In genomic region chr6:142400495-142400894, GRCh38 we compare ENCODE assay signal across 13 cellular contexts.
A peak's percentile ranks its signal among the peaks of the same experiment; 100 is the strongest.
DNase-seq lines count a peak whose midpoint lies in the region; ATAC-seq and TF ChIP-seq lines count a peak whose summit lies in the region.
"Had no signal": no experiment of that assay in that cellular context is flagged by ENCODE, and none has a peak within 500 bp of the region (broad histone marks: within the 10 kb centered on the region; RNA-seq: fewer than 3 reads in every experiment).

No MANE protein-coding gene starts in this region.

- no peak overlapping the region for H3K4me3 ChIP-seq in neuronal stem cell (ENCODE audit: low read length in 2 of 2)
- H3K4me3 ChIP-seq: coronary artery had no signal

- no peak overlapping the region for H2AK5ac ChIP-seq in neuronal stem cell (ENCODE audit: low read depth, low read length)

- no peaks in the 10 kb centered on the region for H3K36me3 ChIP-seq in neuronal stem cell (replicated peaks in 1 of 2; ENCODE audit: control insufficient read depth in 2 of 2, insufficient read depth in 2 of 2, low read length in 2 of 2)

- no peak overlapping the region for H3K18ac ChIP-seq in neuronal stem cell (ENCODE audit: low read length)

- H3K4me1 ChIP-seq in neuronal stem cell (ENCODE audit: control insufficient read depth in 2 of 2, insufficient read depth in 1 of 2, low read depth in 1 of 2, low read length in 2 of 2): peaks cover 0 to 11% of the 10 kb centered on the region in 2 donors

- no peak overlapping the region for H2BK15ac ChIP-seq in neuronal stem cell (ENCODE audit: low read length)

- H2BK5ac ChIP-seq in neuronal stem cell (ENCODE audit: low read length): no peak overlapping the region

- H3K27me3 Mint-ChIP-seq in natural killer cell treated with Interleukin-12 subunit alpha and Interleukin-12 subunit beta and Interleukin-15 and Interleukin-18, amount 100 ng/mL, for 72 hours: peaks cover 17 to 18% of the 10 kb centered on the region in 2 donors

- H3K9me3 Mint-ChIP-seq in natural killer cell treated with Interleukin-12 subunit alpha and Interleukin-12 subunit beta and Interleukin-15 and Interleukin-18, amount 100 ng/mL, for 72 hours: no peaks in the 10 kb centered on the region
- H3K9me3 Mint-ChIP-seq: activated naive CD4-positive, alpha-beta T cell treated with anti-CD3 and anti-CD28 coated beads for 36 hours; CD14-positive monocyte; HFFc6 had no signal

- no peaks in the 10 kb centered on the region for H3K9me3 ChIP-seq in neuronal stem cell (replicated peaks in 1 of 2; ENCODE audit: control insufficient read depth in 2 of 2, insufficient read depth in 1 of 2, low read depth in 1 of 2, low read length in 2 of 2)

- H3K27me3 ChIP-seq in neuronal stem cell (ENCODE audit: control insufficient read depth in 3 of 3, insufficient read depth in 3 of 3, low read depth in 1 of 3, low read length in 3 of 3): no peaks in the 10 kb centered on the region

- ATAC-seq in HG02970 (IDR thresholded peaks at IDR 0.05; ENCODE audit: low FRiP score, unreplicated experiment) (no peak), Right ventricle myocardium inferior (no peak), sciatic nerve (no peak)
- no peak for ATAC-seq in natural killer cell treated with Interleukin-12 subunit alpha and Interleukin-12 subunit beta and Interleukin-15 and Interleukin-18, amount 100 ng/mL, for 72 hours

- no peak overlapping the region for H2BK120ac ChIP-seq in neuronal stem cell (ENCODE audit: low read depth, low read length)

- no peak overlapping the region for H3K27ac Mint-ChIP-seq in natural killer cell treated with Interleukin-12 subunit alpha and Interleukin-12 subunit beta and Interleukin-15 and Interleukin-18, amount 100 ng/mL, for 72 hours
- H3K27ac Mint-ChIP-seq: activated naive CD4-positive, alpha-beta T cell treated with anti-CD3 and anti-CD28 coated beads for 36 hours; CD14-positive monocyte; HFFc6 had no signal

- no peak overlapping the region for H4K8ac ChIP-seq in neuronal stem cell (ENCODE audit: low read depth, low read length)

- H2BK12ac ChIP-seq in neuronal stem cell (ENCODE audit: low read length): no peak overlapping the region

- no peak overlapping the region for H3K4me3 Mint-ChIP-seq in natural killer cell treated with Interleukin-12 subunit alpha and Interleukin-12 subunit beta and Interleukin-15 and Interleukin-18, amount 100 ng/mL, for 72 hours
- H3K4me3 Mint-ChIP-seq: activated naive CD4-positive, alpha-beta T cell treated with anti-CD3 and anti-CD28 coated beads for 36 hours; CD14-positive monocyte; HFFc6 had no signal

- H3K9ac ChIP-seq in neuronal stem cell (ENCODE audit: low read depth, low read length, poor library complexity): no peak overlapping the region

- no peak overlapping the region for H3K23ac ChIP-seq in neuronal stem cell (ENCODE audit: low read depth, low read length, poor library complexity)

- WGBS in neuronal stem cell (ENCODE audit: extremely low coverage in 2 of 2, insufficient read length in 2 of 2, insufficient replicate concordance in 1 of 2), 2 donors: no CpG with 5 or more reads among the region's 4 CpGs

- no peak overlapping the region for H4K91ac ChIP-seq in neuronal stem cell (ENCODE audit: low read depth, low read length, poor library complexity)

- DNase-seq in ELR (ENCODE audit: low read depth) (peak; percentile 57), RPMI7951 (ENCODE audit: low read depth) (peak; percentile 35), erythroblast (lab: John Stamatoyannopoulos, UW) (peak; percentile 49 to 74), neuronal stem cell (ENCODE audit: low spot score) (no peak), Right ventricle myocardium inferior (ENCODE audit: missing footprints) (no peak), sciatic nerve (ENCODE audit: low spot score) (no peak)
- DNase-seq in natural killer cell treated with Interleukin-12 subunit alpha and Interleukin-12 subunit beta and Interleukin-15 and Interleukin-18, amount 100 ng/mL, for 72 hours (ENCODE audit: low spot score): no peak
- DNase-seq: activated naive CD4-positive, alpha-beta T cell treated with anti-CD3 and anti-CD28 coated beads for 36 hours; HFFc6; NCI-H510A treated with DMSO at 0.1 percent for 48 hours had no signal

- peak overlapping the region; percentile 74 for H2AFZ ChIP-seq in neuronal stem cell (ENCODE audit: low read length)

- H3K36me3 Mint-ChIP-seq in natural killer cell treated with Interleukin-12 subunit alpha and Interleukin-12 subunit beta and Interleukin-15 and Interleukin-18, amount 100 ng/mL, for 72 hours: no peaks in the 10 kb centered on the region
- H3K36me3 Mint-ChIP-seq: CD14-positive monocyte had no signal

- intact Hi-C loops in Right ventricle myocardium inferior (cut with DNase I) (no loop called here), sciatic nerve (cut with DNase I) (no loop called here)

- H3K27ac ChIP-seq in neuronal stem cell (replicated peaks; ENCODE audit: low read length): no peak overlapping the region
- H3K27ac ChIP-seq: coronary artery had no signal

- peaks cover 7 to 8% of the 10 kb centered on the region in 2 donors for H3K4me1 Mint-ChIP-seq in natural killer cell treated with Interleukin-12 subunit alpha and Interleukin-12 subunit beta and Interleukin-15 and Interleukin-18, amount 100 ng/mL, for 72 hours (ENCODE audit: low read depth in 2 of 2)
- H3K4me1 Mint-ChIP-seq: CD14-positive monocyte had no signal

- H3K4ac ChIP-seq in neuronal stem cell (ENCODE audit: low read length): no peak overlapping the region

- H3K14ac ChIP-seq in neuronal stem cell (ENCODE audit: low read length): no peak overlapping the region

- H3K79me1 ChIP-seq in neuronal stem cell (ENCODE audit: low read depth, low read length): no peaks in the 10 kb centered on the region

- no peak overlapping the region for H3K4me2 ChIP-seq in neuronal stem cell (ENCODE audit: insufficient read depth, low read length, poor library complexity, severe bottlenecking)

- TF ChIP-seq POLR2A in erythroblast (IDR thresholded peaks at IDR 0.05; ENCODE audit: low read length): no peak

Comparison
In these comparisons a context has a peak if more than half of its experiments do, and no peak if none do; other contexts are left out.
1. DNase-seq: peak in ELR (single experiment), RPMI7951 (single experiment) and erythroblast (2 of 2); none in neuronal stem cell (single experiment), natural killer cell treated with Interleukin-12 subunit alpha and Interleukin-12 subunit beta and Interleukin-15 and Interleukin-18, amount 100 ng/mL, for 72 hours (single experiment), Right ventricle myocardium inferior (single experiment) and sciatic nerve (single experiment).